In genomic region chr16:75027520-75028300, GRCh38 we compare ENCODE assay signal across 1 cellular context.
A peak's percentile ranks its signal among the peaks of the same experiment; 100 is the strongest.
TF ChIP-seq lines count a peak whose summit lies in the region.

No MANE protein-coding gene starts in this region.

TF ChIP-seq in HEK293, 187 proteins besides CTCF, POLR2A, EP300 and RAD21 (continued from another document):
- peak; percentile 36; the same call in 1 of the 2 replicates for TF ChIP-seq PRDM10 (tag by site-specific recombination; IDR thresholded peaks at IDR 0.05)
TF ChIP-seq in HEK293: peak in this region for 1.
